In genomic region chr5:179697108-179697507, GRCh38 we compare ENCODE assay signal across 11 cellular contexts. TPM values are rescaled to one million over a fixed set of nuclear protein-coding genes. Genes with fewer than 3 reads are reported as not detected.
DNase-seq lines count a peak whose midpoint lies in the region; ATAC-seq and TF ChIP-seq lines count a peak whose summit lies in the region.
"Had no signal": no experiment of that assay in that cellular context is flagged by ENCODE, and none has a peak within 500 bp of the region (broad histone marks: within the 10 kb centered on the region; RNA-seq: fewer than 3 reads in every experiment).

No MANE protein-coding gene starts in this region.

- H3F3A ChIP-seq in Loucy (ENCODE audit: low read depth), result no peaks in the 10 kb centered on the region

- H3K4me2 ChIP-seq in DND-41 (ENCODE audit: insufficient read depth, low read length) (peak overlapping the region; percentile 74), Loucy (ENCODE audit: low read depth, low read length, poor library complexity, severe bottlenecking) (peak overlapping the region; percentile 61)

- H2AFZ ChIP-seq in DND-41 (ENCODE audit: low read depth, low read length) (peak overlapping the region; percentile 62), Loucy (ENCODE audit: low read length) (no peak overlapping the region)

- peak overlapping the region; percentile 93 for H3K27ac ChIP-seq in DND-41 (ENCODE audit: low read length)
- peak overlapping the region; percentile 95 for H3K27ac ChIP-seq in colonic mucosa

- H3K27me3 Mint-ChIP-seq in progenitor cell of endocrine pancreas, result no peaks in the 10 kb centered on the region

- H3K4me1 Mint-ChIP-seq in progenitor cell of endocrine pancreas (ENCODE audit: low read depth), result peaks cover 13% of the 10 kb centered on the region

- H3K27ac Mint-ChIP-seq in progenitor cell of endocrine pancreas, result peak overlapping the region; percentile 99

- H3K36me3 Mint-ChIP-seq in progenitor cell of endocrine pancreas (ENCODE audit: insufficient read depth), result peaks cover 3% of the 10 kb centered on the region

- no peaks in the 10 kb centered on the region for H3K9me3 Mint-ChIP-seq in progenitor cell of endocrine pancreas (ENCODE audit: low read depth)

- H3K4me3 ChIP-seq in DND-41 (ENCODE audit: low read depth in 1 of 2, low read length in 2 of 2), result peak overlapping the region; percentile 14 to 77; a peak in 2 of 4 replicates
- peak overlapping the region; percentile 80 for H3K4me3 ChIP-seq in Loucy (ENCODE audit: low read length, poor library complexity, severe bottlenecking)
- H3K4me3 ChIP-seq in colonic mucosa, result no peak overlapping the region

- H3K9me3 ChIP-seq in DND-41 (ENCODE audit: insufficient read depth, low read length, severe bottlenecking) (no peaks in the 10 kb centered on the region), Loucy (ENCODE audit: insufficient read depth, low read depth, low read length) (no peaks in the 10 kb centered on the region), colonic mucosa (no peaks in the 10 kb centered on the region)

- H3K36me3 ChIP-seq in DND-41 (ENCODE audit: insufficient read depth, low read length), result peaks cover 12% of the 10 kb centered on the region
- no peaks in the 10 kb centered on the region for H3K36me3 ChIP-seq in Loucy (ENCODE audit: insufficient read depth, low read length)
- no peaks in the 10 kb centered on the region for H3K36me3 ChIP-seq in colonic mucosa

- DNase-seq in DND-41, result no peak
- no peak for DNase-seq in colonic mucosa
- DNase-seq in progenitor cell of endocrine pancreas (ENCODE audit: low spot score, unreplicated experiment), result no peak
- DNase-seq in GM03348 (ENCODE audit: low spot score), result no peak
- no peak for DNase-seq in NCI-H2107 (lab: John Stamatoyannopoulos, UW)
- DNase-seq: NCI-H1694 treated with DMSO at 0.1 percent for 48 hours had no signal

- intact Hi-C loops in colonic mucosa (cut with DNase I), result loop anchor here (5.0 kb wide), 1 partner anchor 35 kb away; the partner anchor contains the start of gene MAML1

- H3K4me1 ChIP-seq in DND-41 (ENCODE audit: insufficient read depth, low read length) (peaks cover 38% of the 10 kb centered on the region), Loucy (ENCODE audit: insufficient read depth, low read length, poor library complexity, severe bottlenecking) (peaks cover 8% of the 10 kb centered on the region), colonic mucosa (peaks cover 15% of the 10 kb centered on the region)

- H3K9ac ChIP-seq in DND-41 (ENCODE audit: low read depth, low read length) (peak overlapping the region; percentile 86), Loucy (ENCODE audit: low read depth, low read length, poor library complexity, severe bottlenecking) (peak overlapping the region; percentile 81), colonic mucosa (ENCODE audit: low read depth in 2 of 2, low read length in 2 of 2) (no peak overlapping the region)

- H3K4me3 Mint-ChIP-seq in progenitor cell of endocrine pancreas (ENCODE audit: low read depth), result peak overlapping the region; percentile 98

- ATAC-seq in DND-41 (ENCODE audit: insufficient read depth, low read depth) (no peak), HG02571 (IDR thresholded peaks at IDR 0.05; ENCODE audit: unreplicated experiment) (no peak), GM18858 (IDR thresholded peaks at IDR 0.05; ENCODE audit: unreplicated experiment) (no peak)

- no peaks in the 10 kb centered on the region for H3K9me2 ChIP-seq in Loucy (replicated peaks; ENCODE audit: low read depth, low read length)

- H3K27me3 ChIP-seq in DND-41 (ENCODE audit: insufficient read depth, low read length, poor library complexity) (no peaks in the 10 kb centered on the region), Loucy (ENCODE audit: insufficient read depth, low read length, poor library complexity, severe bottlenecking) (no peaks in the 10 kb centered on the region), colonic mucosa (no peaks in the 10 kb centered on the region)

- TF ChIP-seq CTCF in DND-41 (IDR thresholded peaks at IDR 0.05; ENCODE audit: borderline replicate concordance, extremely low read depth, low read length, poor library complexity, severe bottlenecking) (no peak), Loucy (conservative IDR thresholded peaks at IDR 0.05; ENCODE audit: low read length) (no peak), colonic mucosa (IDR thresholded peaks at IDR 0.05) (no peak), progenitor cell of endocrine pancreas (IDR thresholded peaks at IDR 0.05; ENCODE audit: unreplicated experiment) (no peak)

- H4K20me1 ChIP-seq in DND-41 (ENCODE audit: insufficient read depth, low read length), result peaks cover 17% of the 10 kb centered on the region
- peaks cover 16% of the 10 kb centered on the region for H4K20me1 ChIP-seq in Loucy (ENCODE audit: insufficient read depth, low read length, poor library complexity, severe bottlenecking)

- peaks cover 46% of the 10 kb centered on the region for H3K79me2 ChIP-seq in DND-41 (ENCODE audit: insufficient read depth, low read length)
- H3K79me2 ChIP-seq in Loucy (ENCODE audit: insufficient read depth, low read length), result peaks cover 39% of the 10 kb centered on the region

RNA-seq across cellular contexts. Expression of gene CANX, which starts 1.7 kb away (rescaled TPM):
- total RNA-seq in colonic mucosa (100 to 1,000 TPM; 571 to 818 TPM), progenitor cell of endocrine pancreas (571 and 574 TPM in 2 replicates)

RNA-seq across cellular contexts. Expression of gene CBY3, which starts 16.3 kb away (rescaled TPM):
- total RNA-seq in colonic mucosa (not detected), progenitor cell of endocrine pancreas (not detected in 2 replicates)
- total RNA-seq: aorta, fibroblast of villous mesenchyme had no signal

RNA-seq across cellular contexts. Expression of gene MAML1, which starts 35.5 kb away (rescaled TPM):
- total RNA-seq in colonic mucosa (10 to 100 TPM; 29.7 TPM), progenitor cell of endocrine pancreas (51.8 and 54.8 TPM in 2 replicates)

Comparison
In these comparisons a context has a peak if more than half of its experiments do, and no peak if none do; other contexts are left out.
1. H3K9ac ChIP-seq: peak in DND-41 (single experiment) and Loucy (single experiment); none in colonic mucosa (0 of 2).